24 cellular contexts compared by ENCODE assay signal in genomic region chr4:94762326-94762725, GRCh38. TPM values are rescaled to one million over a fixed set of nuclear protein-coding genes. Genes with fewer than 3 reads are reported as not detected.
"Had no signal": no experiment of that assay in that cellular context is flagged by ENCODE, and none has a peak within 500 bp of the region (broad histone marks: within the 10 kb centered on the region; RNA-seq: fewer than 3 reads in every experiment).

No MANE protein-coding gene starts in this region.

- ATAC-seq: heart left ventricle, pancreas, WTC11 had no signal

- H3K4me3 ChIP-seq: coronary artery, dorsolateral prefrontal cortex, heart left ventricle, pancreas, right atrium auricular region, smooth muscle cell, suprapubic skin, tibial nerve had no signal

- DNase-seq: activated CD4-positive, alpha-beta memory T cell treated with anti-CD3 and anti-CD28 coated beads, Interleukin-2, amount 10 ng/mL, durations not matched to agents 7 days and 5 days; activated CD4-positive, alpha-beta T cell treated with anti-CD3 and anti-CD28 coated beads for 1 hour; activated CD4-positive, alpha-beta T cell treated with anti-CD3 and anti-CD28 coated beads, Interleukin-2, amount 10 ng/mL, durations not matched to agents 7 days and 5 days; activated CD8-positive, alpha-beta memory T cell treated with anti-CD3 and anti-CD28 coated beads, Interleukin-2, amount 50 U/mL, for 48 hours; activated gamma-delta T cell treated with Interleukin-2 at 50 U/mL for 16 hours; activated naive CD4-positive, alpha-beta T cell treated with anti-CD3 and anti-CD28 coated beads, Interleukin-2, amount 50 U/mL, for 16 hours; activated T-cell treated with anti-CD3 and anti-CD28 coated beads, Interleukin-2, amount 50 U/mL, for 24 hours; amniotic stem cell; brain microvascular endothelial cell; dorsolateral prefrontal cortex; effector memory CD4-positive, alpha-beta T cell; heart left ventricle; naive B cell; nephron progenitor cell; pancreas; stimulated activated CD4-positive, alpha-beta T cell treated with anti-CD3 and anti-CD28 coated beads, Interleukin-2, amount 100 ng/mL, for 24 hours; stimulated activated naive B cell treated with anti-CD40 and anti-IgM and Interleukin-4, amounts not matched to agents 10 μg/mL and 1 μg/mL and 100 μg/mL, for 72 hours had no signal

- H3K36me3 ChIP-seq: brain microvascular endothelial cell, heart left ventricle, pancreas, right atrium auricular region, suprapubic skin, tibial nerve had no signal

- H3K27ac ChIP-seq: brain microvascular endothelial cell, coronary artery, dorsolateral prefrontal cortex, heart left ventricle, pancreas, right atrium auricular region, suprapubic skin had no signal

- H3K9me3 ChIP-seq: heart left ventricle, pancreas, right atrium auricular region, suprapubic skin, tibial nerve had no signal

- H3K27me3 ChIP-seq: brain microvascular endothelial cell, tibial nerve had no signal

- H3K4me2 ChIP-seq: smooth muscle cell had no signal

RNA-seq across cellular contexts. Expression of gene BMPR1B, which starts 4.6 kb away (rescaled TPM):
- total RNA-seq: activated CD4-positive, alpha-beta memory T cell treated with anti-CD3 and anti-CD28 coated beads, Interleukin-2, amount 10 ng/mL, durations not matched to agents 7 days and 5 days; activated CD4-positive, alpha-beta T cell treated with anti-CD3 and anti-CD28 coated beads, Interleukin-2, amount 10 ng/mL, durations not matched to agents 7 days and 5 days; T-helper 1 cell treated with Interleukin-12 subunit alpha and Interleukin-12 subunit beta and Interleukin-4 antibody, amounts not matched to agents 30 ng/mL and 1 ng/mL, for 36 hours had no signal
